In genomic region chr9:34508463-34508862, GRCh38 we compare ENCODE assay signal across 28 cellular contexts. TPM values are rescaled to one million over a fixed set of nuclear protein-coding genes. Genes with fewer than 3 reads are reported as not detected.
"Had no signal": no experiment of that assay in that cellular context is flagged by ENCODE, and none has a peak within 500 bp of the region (broad histone marks: within the 10 kb centered on the region; RNA-seq: fewer than 3 reads in every experiment).

No MANE protein-coding gene starts in this region.

- H3K27ac Mint-ChIP-seq: naive thymus-derived CD4-positive, alpha-beta T cell; natural killer cell treated with Interleukin-12 subunit alpha and Interleukin-12 subunit beta and Interleukin-15 and Interleukin-18, amount 100 ng/mL, for 72 hours; stimulated activated effector memory CD8-positive, alpha-beta T cell treated with anti-CD3 and anti-CD28 coated beads, Interleukin-12 subunit alpha, Interleukin-12 subunit beta, amount 100 ng/mL, for 72 hours; stimulated activated naive CD8-positive, alpha-beta T cell treated with anti-CD3 and anti-CD28 coated beads, Interleukin-15, Interleukin-2, amounts not matched to agents 100 ng/mL and 50 ng/mL, for 24 hours had no signal

- H3K27ac ChIP-seq: heart right ventricle, hepatocyte, left ventricle myocardium inferior, ovary, prostate gland, right lobe of liver, skin epidermis, suprapubic skin, thoracic aorta, tibial artery, upper lobe of right lung had no signal

- H3K4me1 Mint-ChIP-seq: stimulated activated effector memory CD8-positive, alpha-beta T cell treated with anti-CD3 and anti-CD28 coated beads, Interleukin-12 subunit alpha, Interleukin-12 subunit beta, amount 100 ng/mL, for 72 hours had no signal

- H3K36me3 ChIP-seq: heart right ventricle, left ventricle myocardium inferior, ovary, prostate gland, right lobe of liver, suprapubic skin, thoracic aorta, tibial artery, upper lobe of right lung had no signal

- H3K27me3 Mint-ChIP-seq: stimulated activated naive CD8-positive, alpha-beta T cell treated with anti-CD3 and anti-CD28 coated beads, Interleukin-15, Interleukin-2, amounts not matched to agents 100 ng/mL and 50 ng/mL, for 24 hours had no signal

- H3K4me3 Mint-ChIP-seq: naive thymus-derived CD4-positive, alpha-beta T cell; natural killer cell treated with Interleukin-12 subunit alpha and Interleukin-12 subunit beta and Interleukin-15 and Interleukin-18, amount 100 ng/mL, for 72 hours; stimulated activated effector memory CD8-positive, alpha-beta T cell treated with anti-CD3 and anti-CD28 coated beads, Interleukin-12 subunit alpha, Interleukin-12 subunit beta, amount 100 ng/mL, for 72 hours; stimulated activated naive CD8-positive, alpha-beta T cell treated with anti-CD3 and anti-CD28 coated beads, Interleukin-15, Interleukin-2, amounts not matched to agents 100 ng/mL and 50 ng/mL, for 24 hours had no signal

- H3K4me3 ChIP-seq: heart right ventricle, hepatocyte, left ventricle myocardium inferior, lung, mucosa of descending colon, ovary, prostate gland, right lobe of liver, skin epidermis, suprapubic skin, thoracic aorta, tibial artery, upper lobe of right lung had no signal

- H3K9me3 ChIP-seq: heart right ventricle, left ventricle myocardium inferior, mucosa of descending colon, ovary, prostate gland, right lobe of liver, suprapubic skin, thoracic aorta, tibial artery, upper lobe of right lung had no signal

- H3K27me3 ChIP-seq: heart right ventricle, hepatocyte, ovary, right lobe of liver, suprapubic skin, tibial artery, upper lobe of right lung had no signal

- H3K9me3 Mint-ChIP-seq: naive thymus-derived CD4-positive, alpha-beta T cell; natural killer cell treated with Interleukin-12 subunit alpha and Interleukin-12 subunit beta and Interleukin-15 and Interleukin-18, amount 100 ng/mL, for 72 hours; stimulated activated effector memory CD8-positive, alpha-beta T cell treated with anti-CD3 and anti-CD28 coated beads, Interleukin-12 subunit alpha, Interleukin-12 subunit beta, amount 100 ng/mL, for 72 hours; stimulated activated naive CD8-positive, alpha-beta T cell treated with anti-CD3 and anti-CD28 coated beads, Interleukin-15, Interleukin-2, amounts not matched to agents 100 ng/mL and 50 ng/mL, for 24 hours had no signal

- DNase-seq: heart right ventricle; islet precursor cell; left ventricle myocardium inferior; mesendoderm; midbrain; mucosa of descending colon; naive thymus-derived CD4-positive, alpha-beta T cell; ovary; right lobe of liver; stimulated activated CD4-positive, alpha-beta T cell treated with anti-CD3 and anti-CD28 coated beads, Interleukin-12 subunit alpha, Interleukin-12 subunit beta, amount 100 ng/mL, for 4 hours; stimulated activated CD4-positive, alpha-beta T cell treated with anti-CD3 and anti-CD28 coated beads, Interleukin-15, amount 100 ng/mL, for 24 hours; stimulated activated CD4-positive, alpha-beta T cell treated with anti-CD3 and anti-CD28 coated beads, Interleukin-4, amount 100 ng/mL, for 24 hours; stimulated activated naive CD4-positive, alpha-beta T cell; trophoblast cell; upper lobe of right lung had no signal

- H3K4me1 ChIP-seq: heart right ventricle, left ventricle myocardium inferior, upper lobe of right lung had no signal

- H3K36me3 Mint-ChIP-seq: naive thymus-derived CD4-positive, alpha-beta T cell; natural killer cell treated with Interleukin-12 subunit alpha and Interleukin-12 subunit beta and Interleukin-15 and Interleukin-18, amount 100 ng/mL, for 72 hours; stimulated activated effector memory CD8-positive, alpha-beta T cell treated with anti-CD3 and anti-CD28 coated beads, Interleukin-12 subunit alpha, Interleukin-12 subunit beta, amount 100 ng/mL, for 72 hours had no signal

RNA-seq across cellular contexts. Expression of gene ENHO, which starts 14.3 kb away (rescaled TPM):
- total RNA-seq: left ventricle myocardium inferior; natural killer cell treated with Interleukin-12 subunit alpha and Interleukin-12 subunit beta and Interleukin-15 and Interleukin-18, amount 100 ng/mL, for 72 hours; omental fat pad; thoracic aorta had no signal

RNA-seq across cellular contexts. Expression of gene DNAI1, which starts 49.9 kb away (rescaled TPM):
- total RNA-seq: kidney epithelial cell; left ventricle myocardium inferior; lower leg skin; mucosa of descending colon; naive thymus-derived CD4-positive, alpha-beta T cell; natural killer cell treated with Interleukin-12 subunit alpha and Interleukin-12 subunit beta and Interleukin-15 and Interleukin-18, amount 100 ng/mL, for 72 hours; omental fat pad; right lobe of liver; suprapubic skin; thoracic aorta; upper lobe of right lung had no signal
- polyA plus RNA-seq: hepatocyte; naive thymus-derived CD4-positive, alpha-beta T cell had no signal
